17 cellular contexts compared by ENCODE assay signal in genomic region chr20:57244627-57245214, GRCh38. TPM values are rescaled to one million over a fixed set of nuclear protein-coding genes. Genes with fewer than 3 reads are reported as not detected.
DNase-seq lines count a peak whose midpoint lies in the region; ATAC-seq, FAIRE-seq and TF ChIP-seq lines count a peak whose summit lies in the region.
"Had no signal": no experiment of that assay in that cellular context is flagged by ENCODE, and none has a peak within 500 bp of the region (broad histone marks: within the 10 kb centered on the region; RNA-seq: fewer than 3 reads in every experiment).

No MANE protein-coding gene starts in this region.

- no TSS peak for BruUV-seq in HCT116 (replicated peaks; lab: Mats Ljungman, UMichigan)
- BruUV-seq in K562 (replicated peaks; lab: Mats Ljungman, UMichigan) = no TSS peak
- BruUV-seq in A673 (replicated peaks; lab: Mats Ljungman, UMichigan) = no TSS peak

- no peaks in the 10 kb centered on the region for H3K36me3 ChIP-seq in HCT116 (ENCODE audit: control insufficient read depth in 1 of 2, insufficient read depth in 2 of 2, low read length in 2 of 2)
- no peaks in the 10 kb centered on the region for H3K36me3 ChIP-seq in K562 (ENCODE audit: control insufficient read depth, insufficient read depth, low read length)
- H3K36me3 ChIP-seq in A673 (ENCODE audit: insufficient read depth, low read length, poor library complexity, severe bottlenecking) = no peaks in the 10 kb centered on the region

- TF ChIP-seq CTCF in HCT116 (IDR thresholded peaks at IDR 0.05 in 2 of 3, conservative IDR thresholded peaks at IDR 0.05 in 1 of 3; ENCODE audit: borderline replicate concordance in 1 of 3, insufficient read depth in 1 of 3, low read depth in 2 of 3, low read length in 2 of 3) (0 out of 6 replicates have a peak, but pooled peaks of 2 of the 3 experiments have one; percentile 6 to 8), NB4 (IDR thresholded peaks at IDR 0.05; ENCODE audit: low read depth, low read length) (no peak), K562 (IDR thresholded peaks at IDR 0.05 in 2 of 3, conservative IDR thresholded peaks at IDR 0.05 in 1 of 3; ENCODE audit: insufficient read depth in 2 of 3, low read depth in 1 of 3, low read length in 3 of 3) (peak; percentile 32 to 63 (median 44); a peak in 4 of 6 replicates), nephron progenitor cell (IDR thresholded peaks at IDR 0.05) (peak; percentile 9), mesothelial cell of epicardium (IDR thresholded peaks at IDR 0.05; ENCODE audit: unreplicated experiment) (no peak), A673 (conservative IDR thresholded peaks at IDR 0.05; ENCODE audit: low read depth, low read length) (no peak)

- H3K9me1 ChIP-seq in K562 (ENCODE audit: control insufficient read depth, insufficient read depth, low read length) = peaks cover 2% of the 10 kb centered on the region

- no peaks in the 10 kb centered on the region for H3K27me3 ChIP-seq in HCT116 (ENCODE audit: insufficient read depth, low read length)
- H3K27me3 ChIP-seq in K562 (ENCODE audit: control insufficient read depth in 2 of 2, insufficient read depth in 2 of 2, low read length in 2 of 2) = peaks cover 0 to 14% of the 10 kb centered on the region in 2 experiments; a peak in 1 of 5 replicates
- H3K27me3 ChIP-seq in A673 (replicated peaks; ENCODE audit: insufficient read depth, low read depth, low read length, poor library complexity) = no peaks in the 10 kb centered on the region

- H3K27ac Mint-ChIP-seq in nephron progenitor cell (peak overlapping the region; percentile 90), mesothelial cell of epicardium (no peak overlapping the region)
- H3K27ac Mint-ChIP-seq: activated B cell treated with CpG ODN at 0.5 μM for 24 hours; activated CD8-positive, alpha-beta memory T cell treated with anti-CD3 and anti-CD28 coated beads, Interleukin-2, amount 10 ng/mL, durations not matched to agents 7 days and 5 days; CD8-positive, alpha-beta T cell had no signal

- no peak for FAIRE-seq in K562 (lab: Jason Lieb, UNC)
- FAIRE-seq: G401.6 had no signal

- POLR2A ChIA-PET in HCT116 (lab: Charles Lee) = interaction anchor here (0.5 to 0.6 kb wide), 2 partner anchors 246 to 534 kb away, joined by 3 read pairs; no protein-coding TSS in a partner anchor
- POLR2A ChIA-PET in K562 (lab: Yijun Ruan, JAX) = no interaction called here
- POLR2A ChIA-PET in A673 (lab: Charles Lee; ENCODE audit: low non-redundant PET) = no interaction called here

- in situ Hi-C loops in K562 (cut with MboI) = no loop called here

- RAD21 ChIA-PET in HCT116 (lab: Charles Lee; ENCODE audit: low non-redundant PET in 1 of 2, low total read pairs in 2 of 2, uncharacterized antibody in 2 of 2, unreplicated experiment in 2 of 2) = no interaction called here

- no peaks in the 10 kb centered on the region for H3K9me3 ChIP-seq in HCT116 (ENCODE audit: control insufficient read depth in 1 of 2, insufficient read depth in 1 of 2, low read depth in 1 of 2, low read length in 2 of 2)
- no peaks in the 10 kb centered on the region for H3K9me3 ChIP-seq in K562 (replicated peaks; ENCODE audit: control insufficient read depth, insufficient read depth, low read depth, low read length)
- H3K9me3 ChIP-seq in A673 (ENCODE audit: low read depth, low read length, poor library complexity, severe bottlenecking) = no peaks in the 10 kb centered on the region

- no peak overlapping the region for H3K9ac ChIP-seq in HCT116 (ENCODE audit: low read length)
- no peak overlapping the region for H3K9ac ChIP-seq in K562 (ENCODE audit: insufficient read depth in 1 of 2, low read depth in 2 of 2, low read length in 2 of 2)

- TF ChIP-seq RAD21 in HCT116 (IDR thresholded peaks at IDR 0.05; ENCODE audit: low read depth) (no peak), K562 (CRISPR knock-in tag; conservative IDR thresholded peaks at IDR 0.05 in 1 of 2, IDR thresholded peaks at IDR 0.05 in 1 of 2) (peak; percentile 14 to 34; a peak in 2 of 4 replicates)

- H2AFZ ChIP-seq in HCT116 (ENCODE audit: low read depth, low read length, poor library complexity, severe bottlenecking) = peak overlapping the region; percentile 22
- H2AFZ ChIP-seq in K562 (ENCODE audit: low read depth, low read length) = no peak overlapping the region

- H3K79me2 ChIP-seq in HCT116 (ENCODE audit: insufficient read depth, low read length) = no peaks in the 10 kb centered on the region
- H3K79me2 ChIP-seq in K562 (ENCODE audit: control insufficient read depth, insufficient read depth, low read length) = no peaks in the 10 kb centered on the region

- H3K4me2 ChIP-seq in HCT116 (ENCODE audit: low read length) (peak overlapping the region; percentile 5; the same call in 1 of the 2 replicates), K562 (ENCODE audit: insufficient read depth, low read length) (no peak overlapping the region)

- H3K27ac ChIP-seq in HCT116 (ENCODE audit: low read depth, low read length) = no peak overlapping the region
- H3K27ac ChIP-seq in K562 (ENCODE audit: extremely low read depth, low read depth, low read length) = no peak overlapping the region
- no peak overlapping the region for H3K27ac ChIP-seq in A673 (ENCODE audit: low read depth, low read length, poor library complexity, severe bottlenecking)
- H3K27ac ChIP-seq: coronary artery, epithelial cell of prostate had no signal

- peaks cover 34% of the 10 kb centered on the region for H3K36me3 Mint-ChIP-seq in nephron progenitor cell (ENCODE audit: low read depth)
- H3K36me3 Mint-ChIP-seq in mesothelial cell of epicardium = peaks cover 10% of the 10 kb centered on the region
- H3K36me3 Mint-ChIP-seq: activated CD8-positive, alpha-beta memory T cell treated with anti-CD3 and anti-CD28 coated beads, Interleukin-2, amount 10 ng/mL, durations not matched to agents 7 days and 5 days; CD8-positive, alpha-beta T cell had no signal

- CTCF ChIA-PET in HCT116 (lab: Charles Lee) = no interaction called here
- CTCF ChIA-PET in K562 (lab: Yijun Ruan, JAX; ENCODE audit: low intra/inter-chr PET ratio) = no interaction called here
- CTCF ChIA-PET in A673 (lab: Charles Lee) = no interaction called here

- TF ChIP-seq EP300 in K562 (IDR thresholded peaks at IDR 0.05; ENCODE audit: low read length) = no peak

- intact Hi-C loops in HCT116 (cut with micrococcal nuclease) (no loop called here), K562 (cut with micrococcal nuclease) (no loop called here), A673 (cut with micrococcal nuclease; ENCODE audit: unreplicated experiment) (no loop called here)

- H3K4me3 ChIP-seq in HCT116 (replicated peaks in 1 of 2; ENCODE audit: low read depth in 1 of 2, low read length in 2 of 2) (no peak overlapping the region), NB4 (ENCODE audit: low read depth, low read length) (no peak overlapping the region), K562 (no peak overlapping the region), A673 (ENCODE audit: low read depth, low read length, poor library complexity, severe bottlenecking) (no peak overlapping the region)
- H3K4me3 ChIP-seq: coronary artery had no signal

- H3K4me3 Mint-ChIP-seq in nephron progenitor cell (no peak overlapping the region), mesothelial cell of epicardium (no peak overlapping the region)
- H3K4me3 Mint-ChIP-seq: activated B cell treated with CpG ODN at 0.5 μM for 24 hours; activated CD8-positive, alpha-beta memory T cell treated with anti-CD3 and anti-CD28 coated beads, Interleukin-2, amount 10 ng/mL, durations not matched to agents 7 days and 5 days; CD8-positive, alpha-beta T cell had no signal

- DNase-seq in HCT116 (ENCODE audit: low read depth, low spot score) (no peak), NB4 (ENCODE audit: low read depth) (peak; percentile 29), K562 (ENCODE audit: extremely low read depth in 1 of 4, low spot score in 3 of 4) (peak in 2 of 4 experiments; percentile 14 to 30), nephron progenitor cell (no peak), mesothelial cell of epicardium (ENCODE audit: low spot score in 2 of 2, unreplicated experiment in 2 of 2) (no peak), A673 (ENCODE audit: low spot score) (no peak), GM19240 (ENCODE audit: insufficient read length, low spot score) (no peak)
- DNase-seq: activated B cell treated with CpG ODN at 0.5 μM for 24 hours; activated CD8-positive, alpha-beta memory T cell treated with anti-CD3 and anti-CD28 coated beads, Interleukin-2, amount 10 ng/mL, durations not matched to agents 7 days and 5 days; activated effector memory CD4-positive, alpha-beta T cell treated with anti-CD3 and anti-CD28 coated beads, Interleukin-2, amount 50 U/mL, for 16 hours; CD8-positive, alpha-beta T cell; NCI-H2171 treated with DMSO at 0.1 percent for 48 hours had no signal

- H3K4me1 ChIP-seq in HCT116 (ENCODE audit: control insufficient read depth in 1 of 2, insufficient read depth in 2 of 2, low read length in 2 of 2) = peaks cover 4 to 7% of the 10 kb centered on the region in 2 experiments; a peak in 3 of 4 replicates
- no peaks in the 10 kb centered on the region for H3K4me1 ChIP-seq in K562 (replicated peaks in 1 of 2; ENCODE audit: control insufficient read depth in 2 of 2, insufficient read depth in 2 of 2, low read length in 2 of 2)
- peaks cover 7% of the 10 kb centered on the region for H3K4me1 ChIP-seq in A673 (ENCODE audit: insufficient read depth, low read length, poor library complexity, severe bottlenecking)

- no peaks in the 10 kb centered on the region for H3K9me2 ChIP-seq in HCT116 (ENCODE audit: insufficient read depth)

- ATAC-seq in HCT116 (peak; percentile 87), K562 (peak; percentile 91), GM19452 (IDR thresholded peaks at IDR 0.05; ENCODE audit: unreplicated experiment) (no peak)
- ATAC-seq: activated CD8-positive, alpha-beta memory T cell treated with anti-CD3 and anti-CD28 coated beads, Interleukin-2, amount 10 ng/mL, durations not matched to agents 7 days and 5 days; CD8-positive, alpha-beta T cell had no signal

- H3K4me1 Mint-ChIP-seq in nephron progenitor cell = peaks cover 38% of the 10 kb centered on the region
- H3K4me1 Mint-ChIP-seq in mesothelial cell of epicardium = peaks cover 18% of the 10 kb centered on the region
- H3K4me1 Mint-ChIP-seq: activated B cell treated with CpG ODN at 0.5 μM for 24 hours; activated CD8-positive, alpha-beta memory T cell treated with anti-CD3 and anti-CD28 coated beads, Interleukin-2, amount 10 ng/mL, durations not matched to agents 7 days and 5 days had no signal

- no peak for TF ChIP-seq POLR2A in HCT116 (IDR thresholded peaks at IDR 0.05; ENCODE audit: borderline replicate concordance, extremely low read depth, insufficient read depth, insufficient read length)
- TF ChIP-seq POLR2A in NB4 (IDR thresholded peaks at IDR 0.05; ENCODE audit: extremely low read depth, insufficient read length) = no peak
- TF ChIP-seq POLR2A in K562 (conservative IDR thresholded peaks at IDR 0.05) = no peak

- H4K20me1 ChIP-seq in HCT116 (ENCODE audit: insufficient read depth) (no peaks in the 10 kb centered on the region), K562 (replicated peaks; ENCODE audit: control insufficient read depth, insufficient read depth, low read length) (no peaks in the 10 kb centered on the region)

- H3K9me3 Mint-ChIP-seq in nephron progenitor cell = peaks cover 22% of the 10 kb centered on the region
- peaks cover 8% of the 10 kb centered on the region for H3K9me3 Mint-ChIP-seq in mesothelial cell of epicardium
- H3K9me3 Mint-ChIP-seq: CD8-positive, alpha-beta T cell had no signal

- WGBS in K562 (ENCODE audit: insufficient coverage, low coverage, missing lambda C conversion rate) = 4% methylated on average over 3 of the region's 3 CpGs

- H3K27me3 Mint-ChIP-seq in nephron progenitor cell (ENCODE audit: low read depth, poor library complexity) (peaks cover 10% of the 10 kb centered on the region), mesothelial cell of epicardium (ENCODE audit: low read depth) (no peaks in the 10 kb centered on the region)
- H3K27me3 Mint-ChIP-seq: progenitor cell of endocrine pancreas had no signal

RNA-seq across cellular contexts. Expression of gene BMP7, which starts 21.7 kb away (rescaled TPM):
- total RNA-seq in HCT116 (2021; ENCODE audit: unreplicated experiment) (7.0 TPM), K562 (2014; rRNA removed) (not detected in 2 replicates), K562 (2014; rRNA removed; fragmentation: Illumina TruSeq; extraction: Trizol) (not detected in 2 replicates), K562 (2015; rRNA removed; fragmentation: Illumina TruSeq; extraction: Trizol) (not detected in 2 replicates), K562 (2021) (0.13 and 0.18 TPM in 2 replicates), mesothelial cell of epicardium (22.2 to 23.8 TPM (median 23.0 TPM) in 3 replicates), A673 (2021) (7.5 and 18.9 TPM in 2 replicates)
- polyA plus RNA-seq in HCT116 (2012) = 9.6 and 11.4 TPM in 2 replicates
- not detected in 2 replicates for total RNA-seq in K562 (2011; cell fraction: chromatin; rRNA removed; ENCODE audit: low replicate concordance)
- total RNA-seq in K562 (2011; cell fraction: nucleolus; rRNA removed) = not detected in 2 replicates
- not detected in 2 replicates for total RNA-seq in K562 (2011; cell fraction: nucleoplasm; rRNA removed)
- polyA plus RNA-seq in K562 (2011; rRNA removed) (not detected in 2 replicates), K562 (2014; fragmentation: Illumina TruSeq; extraction: Trizol) (not detected in 2 replicates), K562 (2014; fragmentation: Nextera tagmentation; extraction: Ambion mirVana) (not detected), K562 (2014; rRNA removed) (not detected in 2 replicates)
- not detected in 2 replicates for polyA plus RNA-seq in K562 (2011; cell fraction: cytosol; rRNA removed)
- not detected in 2 replicates for polyA plus RNA-seq in K562 (2011; cell fraction: nucleus; rRNA removed)
- 0.07 and 0.15 TPM in 2 replicates for polyA plus RNA-seq in K562 (2012)
- not detected in 2 replicates for polyA minus RNA-seq in K562 (2011; rRNA and poly(A)+ RNA removed)
- not detected in 2 replicates for polyA minus RNA-seq in K562 (2011; cell fraction: cytosol; rRNA and poly(A)+ RNA removed)
- polyA minus RNA-seq in K562 (2011; cell fraction: nucleus; rRNA and poly(A)+ RNA removed) = not detected in 2 replicates
- total RNA-seq: activated B cell treated with CpG ODN at 0.5 μM for 24 hours; activated CD8-positive, alpha-beta memory T cell treated with anti-CD3 and anti-CD28 coated beads, Interleukin-2, amount 10 ng/mL, durations not matched to agents 7 days and 5 days; CD8-positive, alpha-beta T cell had no signal

Comparison
In these comparisons a context has a peak if more than half of its experiments do, and no peak if none do; other contexts are left out.
1. CTCF ChIP-seq: peak in HCT116 (2 of 3), K562 (3 of 3) and nephron progenitor cell (single experiment); none in NB4 (single experiment), mesothelial cell of epicardium (single experiment) and A673 (single experiment).
2. Of the 22 proteins assayed by ChIP-seq in both K562 and HCT116: peak only in K562: RAD21; only in HCT116: none; in both: CTCF; in neither: 20.